In genomic region chr4:53378171-53378482, GRCh38 we compare ENCODE assay signal across 8 cellular contexts. TPM values are rescaled to one million over a fixed set of nuclear protein-coding genes. Genes with fewer than 3 reads are reported as not detected.
DNase-seq lines count a peak whose midpoint lies in the region; ATAC-seq and TF ChIP-seq lines count a peak whose summit lies in the region.

No MANE protein-coding gene starts in this region.

- H3K27ac Mint-ChIP-seq in stimulated activated memory B cell treated with anti-CD40 and anti-IgM and Interleukin-4, amounts not matched to agents 10 μg/mL and 1 μg/mL and 100 μg/mL, for 72 hours: peak overlapping the region; percentile 98

- no peaks in the 10 kb centered on the region for H3K27me3 Mint-ChIP-seq in stimulated activated memory B cell treated with anti-CD40 and anti-IgM and Interleukin-4, amounts not matched to agents 10 μg/mL and 1 μg/mL and 100 μg/mL, for 72 hours

- CTCF ChIA-PET in RWPE1 (lab: Yijun Ruan, JAX): interaction anchor here (0.6 kb wide), 1 partner anchor 1275 kb away, joined by 6 read pairs; no protein-coding TSS in a partner anchor

- H3K4me1 ChIP-seq in heart right ventricle: peaks cover 0 to 33% (median 18%) of the 10 kb centered on the region in 9 donors

- peaks cover 9% of the 10 kb centered on the region for H3K36me3 Mint-ChIP-seq in stimulated activated memory B cell treated with anti-CD40 and anti-IgM and Interleukin-4, amounts not matched to agents 10 μg/mL and 1 μg/mL and 100 μg/mL, for 72 hours

- no peaks in the 10 kb centered on the region for H3K9me3 ChIP-seq in heart right ventricle

- 0 to 1% methylated on average over 10 of the region's 10 CpGs for WGBS in heart right ventricle, 2 donors

- TF ChIP-seq CTCF in heart right ventricle (IDR thresholded peaks at IDR 0.05) (no peak), RWPE1 (conservative IDR thresholded peaks at IDR 0.05; ENCODE audit: low read depth) (no peak), foreskin fibroblast (IDR thresholded peaks at IDR 0.05; ENCODE audit: low read depth, low read length) (no peak)

- peak overlapping the region; percentile 99 for H3K4me3 Mint-ChIP-seq in stimulated activated memory B cell treated with anti-CD40 and anti-IgM and Interleukin-4, amounts not matched to agents 10 μg/mL and 1 μg/mL and 100 μg/mL, for 72 hours

- H3K9me3 Mint-ChIP-seq in stimulated activated memory B cell treated with anti-CD40 and anti-IgM and Interleukin-4, amounts not matched to agents 10 μg/mL and 1 μg/mL and 100 μg/mL, for 72 hours: no peaks in the 10 kb centered on the region

- peaks cover 26% of the 10 kb centered on the region for H3K4me1 Mint-ChIP-seq in stimulated activated memory B cell treated with anti-CD40 and anti-IgM and Interleukin-4, amounts not matched to agents 10 μg/mL and 1 μg/mL and 100 μg/mL, for 72 hours

- H3K27ac ChIP-seq in heart right ventricle (peak overlapping the region in 9 of 10 donors; percentile 77 to 94 (median 92)), RWPE1 (peak overlapping the region; percentile 77)

- DNase-seq in heart right ventricle (no peak), left ventricle myocardium superior (no peak), RWPE1 (ENCODE audit: low spot score) (no peak), foreskin fibroblast (no peak), mucosa of gallbladder (ENCODE audit: low spot score) (no peak), NCI-H1105 treated with DMSO at 0.1 percent for 48 hours (lab: John Stamatoyannopoulos, UW) (no peak), NCI-H2171 (lab: John Stamatoyannopoulos, UW) (no peak)

- intact Hi-C loops in heart right ventricle (cut with DNase I): loop anchor here in 4 of 10 donors (2.0 to 10.0 kb wide), 6 partner anchors 183 to 857 kb away; partner anchors contain the start of gene PDGFRA (in 1 of the 4)
- intact Hi-C loops in left ventricle myocardium superior (cut with micrococcal nuclease): no loop called here

- H3K36me3 ChIP-seq in heart right ventricle: peaks cover 0 to 24% (median 0%) of the 10 kb centered on the region in 9 donors

- ATAC-seq in heart right ventricle: no peak
- no peak for ATAC-seq in left ventricle myocardium superior
- ATAC-seq in stimulated activated memory B cell treated with anti-CD40 and anti-IgM and Interleukin-4, amounts not matched to agents 10 μg/mL and 1 μg/mL and 100 μg/mL, for 72 hours: no peak

- H3K4me3 ChIP-seq in heart right ventricle: peak overlapping the region; percentile 72 to 93 (median 86)
- peak overlapping the region; percentile 85 to 96 for H3K4me3 ChIP-seq in foreskin fibroblast (ENCODE audit: low read depth in 1 of 2, low read length in 2 of 2)

- POLR2A ChIA-PET in RWPE1 (lab: Yijun Ruan, JAX; ENCODE audit: low non-redundant PET): interaction anchor here (1.0 kb wide), 1 partner anchor 12 kb away, joined by 3 read pairs; no protein-coding TSS in a partner anchor

- H3K27me3 ChIP-seq in heart right ventricle: no peaks in the 10 kb centered on the region

RNA-seq across cellular contexts. Expression of gene FIP1L1, which starts 0.7 kb away (rescaled TPM):
- total RNA-seq in heart right ventricle (10 to 100 TPM; 26.9 to 47.0 (median 33.7) TPM), left ventricle myocardium superior (28.2 TPM), mucosa of gallbladder (43.3 TPM)
- polyA plus RNA-seq in heart right ventricle: 10 to 100 TPM; 27.5 to 28.2 TPM

RNA-seq across cellular contexts. Expression of gene SCFD2, which starts 12.3 kb away (rescaled TPM):
- 10 to 100 TPM in 5 of 10 donors, 1 to 10 TPM in 5; 7.5 to 15.0 (median 10.2) TPM for total RNA-seq in heart right ventricle
- polyA plus RNA-seq in heart right ventricle: 1 to 10 TPM; 2.9 to 7.5 TPM
- total RNA-seq in left ventricle myocardium superior: 7.5 TPM
- total RNA-seq in mucosa of gallbladder: 15.8 TPM
